Comparison of ENCODE assay signal across 8 cellular contexts in the genomic region with DNA sequence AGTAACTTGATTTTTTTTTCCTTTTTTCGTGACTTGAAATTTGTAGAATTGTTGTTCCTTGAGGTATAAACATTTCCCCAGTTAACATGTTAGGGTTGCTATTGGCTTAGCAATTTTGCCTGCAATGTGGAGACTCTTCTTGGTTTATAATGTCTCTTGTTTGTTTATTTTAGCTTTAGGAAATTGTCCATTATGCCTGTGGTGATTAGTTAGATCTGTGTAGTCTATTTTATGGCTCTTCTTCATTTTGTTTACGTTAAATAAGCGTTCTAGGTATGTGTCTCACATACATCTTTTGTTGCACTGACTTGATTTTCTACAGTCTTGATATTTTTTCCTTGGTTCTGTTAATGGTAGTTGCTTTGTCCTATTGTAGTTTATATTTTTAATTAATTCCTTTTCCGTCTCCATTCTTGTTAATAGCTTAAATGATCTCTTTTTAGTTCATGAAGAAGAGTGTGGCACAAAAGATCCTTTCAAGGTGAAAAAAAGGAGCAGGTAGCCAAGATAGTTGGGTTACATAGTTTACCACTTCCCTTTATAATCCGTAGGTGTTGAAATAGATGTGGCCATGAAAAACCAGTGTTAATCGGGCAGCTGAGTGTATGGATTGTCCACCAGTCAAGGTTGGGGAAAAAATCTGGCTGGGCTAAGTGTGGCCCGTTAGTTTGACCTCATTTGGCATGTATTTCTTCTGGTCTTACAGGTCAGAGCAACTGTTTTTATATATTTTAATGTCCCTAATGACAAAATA. TPM values are rescaled to one million over a fixed set of nuclear protein-coding genes. Genes with fewer than 3 reads are reported as not detected.
DNase-seq lines count a peak whose midpoint lies in the region; ATAC-seq and TF ChIP-seq lines count a peak whose summit lies in the region.

No MANE protein-coding gene starts in this region.

- no peaks in the 10 kb centered on the region for H3K27me3 ChIP-seq in dorsolateral prefrontal cortex
- no peaks in the 10 kb centered on the region for H3K27me3 ChIP-seq in ovary

- no peak for TF ChIP-seq POLR2A in ovary (IDR thresholded peaks at IDR 0.05)

- H3K36me3 ChIP-seq in ovary, result no peaks in the 10 kb centered on the region

- TF ChIP-seq CTCF in GM12864 (IDR thresholded peaks at IDR 0.05; ENCODE audit: low read depth, low read length, missing control alignments) (no peak), dorsolateral prefrontal cortex (IDR thresholded peaks at IDR 0.05 in 54 of 56, conservative IDR thresholded peaks at IDR 0.05 in 2 of 56; ENCODE audit: low read depth in 1 of 56, partially characterized antibody in 56 of 56) (no peak), ovary (IDR thresholded peaks at IDR 0.05) (no peak)

- H3K27ac ChIP-seq in dorsolateral prefrontal cortex (peak overlapping the region in 58 of 59 donors; percentile 2 to 91 (median 72)), ovary (peak overlapping the region; percentile 58 to 73)

- intact Hi-C loops in dorsolateral prefrontal cortex (cut with DNase I), result no loop called here
- intact Hi-C loops in ovary (cut with DNase I), result no loop called here
- intact Hi-C loops in posterior vena cava (cut with DNase I), result loop anchor here in 1 of 2 donors (1.0 kb wide), 1 partner anchor 12 kb away; the partner anchor contains the start of gene IQGAP1

- H3K9me3 ChIP-seq in ovary, result no peaks in the 10 kb centered on the region

- 57 to 67% (median 61%) methylated on average over 7 of the region's 7 CpGs for WGBS in ovary, 3 donors

- no peak for ATAC-seq in HG03135 (IDR thresholded peaks at IDR 0.05; ENCODE audit: unreplicated experiment)

- no peak for DNase-seq in GM12864 (ENCODE audit: low read depth)
- DNase-seq in MV-4-11 (lab: John Stamatoyannopoulos, UW), result peak; percentile 44
- DNase-seq in dorsolateral prefrontal cortex, result no peak
- DNase-seq in ovary, result no peak
- no peak for DNase-seq in activated effector memory CD4-positive, alpha-beta T cell treated with Interleukin-2 at 50 U/mL for 16 hours
- no peak for DNase-seq in posterior vena cava (ENCODE audit: low spot score)
- no peak for DNase-seq in AG20443 (ENCODE audit: low spot score)

- peaks cover 17% of the 10 kb centered on the region for H3K4me1 ChIP-seq in ovary (ENCODE audit: insufficient read depth)

- H3K4me3 ChIP-seq in GM12864 (ENCODE audit: low read depth, low read length) (peak overlapping the region; percentile 36; the same call in 1 of the 2 replicates), dorsolateral prefrontal cortex (peak overlapping the region in 17 of 59 donors; percentile 2 to 38 (median 11)), ovary (no peak overlapping the region)

- TF ChIP-seq EP300 in ovary (IDR thresholded peaks at IDR 0.05), result no peak

RNA-seq across cellular contexts. Expression of gene IQGAP1, which starts 12.1 kb away (rescaled TPM):
- total RNA-seq in dorsolateral prefrontal cortex (100 to 1,000 TPM in 44 of 120 experiments, 10 to 100 TPM in 76; 41.1 to 286 (median 89.8) TPM), ovary (100 to 1,000 TPM in 4 of 7 donors, 10 to 100 TPM in 3; 96.7 to 172 (median 108) TPM), posterior vena cava (100 to 1,000 TPM; 216 to 265 TPM)
- polyA plus RNA-seq in ovary, result 100 to 1,000 TPM in 1 of 2 donors, 10 to 100 TPM in 1; 68.1 to 173 TPM

RNA-seq across cellular contexts. Expression of gene ZNF774, which starts 48.1 kb away (rescaled TPM):
- total RNA-seq in dorsolateral prefrontal cortex (10 to 100 TPM; 10.6 to 38.4 (median 20.8) TPM), ovary (1 to 10 TPM in 6 of 7 donors, under 1 TPM in 1; 0.83 to 4.3 (median 2.4) TPM), posterior vena cava (1 to 10 TPM; 3.5 to 4.0 TPM)
- 1 to 10 TPM; 1.0 to 4.1 TPM for polyA plus RNA-seq in ovary
